In genomic region chr11:117096140-117096972, GRCh38 we compare ENCODE assay signal across 1 cellular context.
TF ChIP-seq lines count a peak whose summit lies in the region.

No MANE protein-coding gene starts in this region.

TF ChIP-seq in HCT116, 20 proteins besides CTCF, POLR2A, EP300 and RAD21:
- TF ChIP-seq ATF3 (IDR thresholded peaks at IDR 0.05) (no peak), JUND (IDR thresholded peaks at IDR 0.05) (no peak), ZBTB33 (IDR thresholded peaks at IDR 0.05; ENCODE audit: extremely low read depth, insufficient replicate concordance, low read length) (no peak), ZNF274 (IDR thresholded peaks at IDR 0.05; ENCODE audit: low read depth, low read length) (no peak), SRF (IDR thresholded peaks at IDR 0.05; ENCODE audit: low read depth) (no peak), POLR2AphosphoS5 (IDR thresholded peaks at IDR 0.05; ENCODE audit: low read depth, low read length) (no peak), ELF1 (IDR thresholded peaks at IDR 0.05; ENCODE audit: borderline replicate concordance, low read depth) (no peak)
